In genomic region chr1:161399257-161399998, GRCh38 we compare ENCODE assay signal across 8 cellular contexts. TPM values are rescaled to one million over a fixed set of nuclear protein-coding genes. Genes with fewer than 3 reads are reported as not detected.
DNase-seq lines count a peak whose midpoint lies in the region; TF ChIP-seq lines count a peak whose summit lies in the region.

No MANE protein-coding gene starts in this region.

- no peaks in the 10 kb centered on the region for H3K9me3 ChIP-seq in SK-N-MC (ENCODE audit: low read depth, low read length)

- peak overlapping the region; percentile 93 for H3K4me3 Mint-ChIP-seq in HFFc6
- H3K4me3 Mint-ChIP-seq in activated naive CD4-positive, alpha-beta T cell treated with anti-CD3 and anti-CD28 coated beads, Interleukin-2, amount 50 U/mL, for 24 hours = peak overlapping the region; percentile 98

- TF ChIP-seq CTCF in GM10248 (IDR thresholded peaks at IDR 0.05; ENCODE audit: control extremely low read depth, extremely low read depth, low read depth, missing control alignments) = peak; percentile 22
- peak; percentile 76 for TF ChIP-seq CTCF in HFFc6 (IDR thresholded peaks at IDR 0.05)
- peak; percentile 44 for TF ChIP-seq CTCF in NB4 (IDR thresholded peaks at IDR 0.05; ENCODE audit: low read depth, low read length)

- H3K9ac ChIP-seq in SK-N-MC (ENCODE audit: insufficient read length) = peak overlapping the region; percentile 95

- CTCF ChIA-PET in GM10248 (lab: Yijun Ruan, JAX) = interaction anchor here (0.9 to 1.9 kb wide), 6 partner anchors 10 to 173 kb away, joined by 3 to 12 read pairs (median 4); partner anchors contain the start of gene TOMM40L

- DNase-seq in GM10248 (ENCODE audit: extremely low spot score) = peak; percentile 85
- peak; percentile 88 for DNase-seq in HFFc6
- DNase-seq in NB4 (ENCODE audit: low read depth) = peak; percentile 93
- DNase-seq in SK-N-MC (ENCODE audit: low read depth, low spot score) = no peak
- peak; percentile 75 for DNase-seq in glomerular endothelial cell (ENCODE audit: extremely low read depth, low read depth, low spot score)
- DNase-seq in occipital lobe (lab: John Stamatoyannopoulos, UW) = peak; percentile 81

- POLR2A ChIA-PET in GM10248 (lab: Yijun Ruan, JAX) = no interaction called here

- H3K4me3 ChIP-seq in NB4 (ENCODE audit: low read depth, low read length) (peak overlapping the region; percentile 82), SK-N-MC (peak overlapping the region; percentile 89)

- H3K27ac ChIP-seq in SK-N-MC (peak overlapping the region; percentile 99), temporal lobe (ENCODE audit: low read depth, low read length) (peak overlapping the region; percentile 98)

- peaks cover 12% of the 10 kb centered on the region for H3K27me3 Mint-ChIP-seq in HFFc6 (ENCODE audit: insufficient read depth)
- H3K27me3 Mint-ChIP-seq in activated naive CD4-positive, alpha-beta T cell treated with anti-CD3 and anti-CD28 coated beads, Interleukin-2, amount 50 U/mL, for 24 hours = peaks cover 2% of the 10 kb centered on the region

- no peaks in the 10 kb centered on the region; the same call in 1 of the 2 replicates for H3K9me3 Mint-ChIP-seq in HFFc6
- H3K9me3 Mint-ChIP-seq in activated naive CD4-positive, alpha-beta T cell treated with anti-CD3 and anti-CD28 coated beads, Interleukin-2, amount 50 U/mL, for 24 hours = peaks cover 8% of the 10 kb centered on the region

- peak; percentile 56 for TF ChIP-seq POLR2A in NB4 (IDR thresholded peaks at IDR 0.05; ENCODE audit: extremely low read depth, insufficient read length)

- peaks cover 4% of the 10 kb centered on the region; the same call in 1 of the 2 replicates for H3K36me3 Mint-ChIP-seq in HFFc6 (ENCODE audit: low read depth)
- peaks cover 7% of the 10 kb centered on the region for H3K36me3 Mint-ChIP-seq in activated naive CD4-positive, alpha-beta T cell treated with anti-CD3 and anti-CD28 coated beads, Interleukin-2, amount 50 U/mL, for 24 hours

- H3K27ac Mint-ChIP-seq in HFFc6 = peak overlapping the region; percentile 100
- peak overlapping the region; percentile 99 for H3K27ac Mint-ChIP-seq in activated naive CD4-positive, alpha-beta T cell treated with anti-CD3 and anti-CD28 coated beads, Interleukin-2, amount 50 U/mL, for 24 hours

- no peaks in the 10 kb centered on the region for H3K36me3 ChIP-seq in SK-N-MC (ENCODE audit: insufficient read depth, low read length)

- peaks cover 22% of the 10 kb centered on the region for H3K4me1 Mint-ChIP-seq in HFFc6 (ENCODE audit: low read depth)
- H3K4me1 Mint-ChIP-seq in activated naive CD4-positive, alpha-beta T cell treated with anti-CD3 and anti-CD28 coated beads, Interleukin-2, amount 50 U/mL, for 24 hours = peaks cover 39% of the 10 kb centered on the region

RNA-seq across cellular contexts. Expression of gene CFAP126, which starts 31.8 kb away (rescaled TPM):
- total RNA-seq in HFFc6 (2021; fragmentation: NEBNext Ultra II Directional; extraction: Animal tissue kit (Norgen Biotek cat#: 25700)) = not detected
- total RNA-seq in glomerular endothelial cell = not detected in 2 replicates
- 0.31 TPM for total RNA-seq in occipital lobe
- total RNA-seq in temporal lobe = 0.49 TPM

Comparison
In these comparisons a context has a peak if more than half of its experiments do, and no peak if none do; other contexts are left out.
1. CTCF ChIP-seq: peak in every context shown above with its lines; median percentile 76 in HFFc6; 44 in NB4; 22 in GM10248.